In the genomic region with DNA sequence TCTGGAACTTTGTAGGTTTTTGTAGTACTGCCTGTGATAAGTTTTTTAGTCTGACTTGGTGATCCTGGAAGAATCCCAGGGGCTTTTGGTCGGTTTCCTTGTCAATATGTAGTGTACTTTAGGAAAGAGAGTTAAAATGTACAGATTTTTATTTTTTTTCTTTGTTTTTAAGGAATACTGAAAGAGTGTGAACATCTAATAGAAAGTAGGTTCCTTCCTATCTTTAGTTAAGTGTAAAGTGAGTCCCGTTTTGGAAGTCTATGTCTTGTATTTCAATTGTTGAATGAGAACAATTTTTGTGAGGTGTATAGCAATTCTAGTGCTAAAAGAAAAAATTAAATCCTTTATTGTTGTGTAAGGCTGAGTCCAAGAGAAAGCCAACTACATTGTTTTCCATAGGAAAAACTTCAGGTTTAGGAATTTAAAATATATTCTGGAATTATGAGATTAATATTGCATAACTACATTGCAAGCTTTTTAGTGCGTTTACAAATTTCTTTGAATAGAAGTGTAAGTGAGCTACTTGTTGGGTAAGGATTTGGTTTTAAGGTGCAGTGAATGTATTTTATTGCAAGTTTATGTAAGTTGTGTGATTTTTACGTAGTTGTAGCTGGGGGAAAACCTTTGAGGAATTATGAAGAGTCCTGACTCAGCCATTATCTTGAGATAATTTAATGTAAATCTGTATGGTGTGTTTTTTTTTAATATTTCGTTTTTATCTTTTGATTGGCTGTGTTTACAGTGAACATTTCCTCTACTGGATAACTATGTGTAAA, we compare ENCODE assay signal across 9 cellular contexts. TPM values are rescaled to one million over a fixed set of nuclear protein-coding genes. Genes with fewer than 3 reads are reported as not detected.
DNase-seq lines count a peak whose midpoint lies in the region; ATAC-seq, FAIRE-seq and TF ChIP-seq lines count a peak whose summit lies in the region.
"Had no signal": no experiment of that assay in that cellular context is flagged by ENCODE, and none has a peak within 500 bp of the region (broad histone marks: within the 10 kb centered on the region; RNA-seq: fewer than 3 reads in every experiment).

No MANE protein-coding gene starts in this region.

- H3K9ac ChIP-seq in OCI-LY1 (ENCODE audit: low read length) (peak overlapping the region; percentile 81), H1 (replicated peaks in 1 of 4; ENCODE audit: extremely low read depth in 1 of 4, low read depth in 3 of 4, low read length in 3 of 4) (peak overlapping the region; percentile 4 to 74 (median 50); a peak in 6 of 7 replicates)

- H2BK5ac ChIP-seq in H1 (ENCODE audit: low read depth, low read length) = no peak overlapping the region; the same call in 1 of the 2 replicates

- H2BK20ac ChIP-seq in H1 (ENCODE audit: low read length) = no peak overlapping the region

- TF ChIP-seq EP300 in H1 (IDR thresholded peaks at IDR 0.05; ENCODE audit: borderline replicate concordance in 1 of 2, low read depth in 2 of 2, low read length in 2 of 2) = no peak

- no peak overlapping the region for H2BK120ac ChIP-seq in H1 (replicated peaks; ENCODE audit: low read depth, low read length)

- no peaks in the 10 kb centered on the region for H3K36me3 ChIP-seq in CD4-positive, CD25-positive, alpha-beta regulatory T cell (ENCODE audit: control insufficient read depth, insufficient read depth, low read length)
- H3K36me3 ChIP-seq in OCI-LY1 (ENCODE audit: insufficient read depth, low read length) (no peaks in the 10 kb centered on the region; the same call in 1 of the 2 replicates), H1 (ENCODE audit: control insufficient read depth in 2 of 4, insufficient read depth in 4 of 4, low read length in 3 of 4) (no peaks in the 10 kb centered on the region)

- H3K9me3 Mint-ChIP-seq in CD4-positive, CD25-positive, alpha-beta regulatory T cell = peaks cover 0 to 1% (median 0%) of the 10 kb centered on the region in 7 donors
- no peaks in the 10 kb centered on the region for H3K9me3 Mint-ChIP-seq in neural crest cell

- H3K27ac Mint-ChIP-seq in CD4-positive, CD25-positive, alpha-beta regulatory T cell = peak overlapping the region; percentile 89 to 97 (median 91)
- H3K27ac Mint-ChIP-seq in neural crest cell (ENCODE audit: unreplicated experiment) = peak overlapping the region; percentile 52

- H3K23me2 ChIP-seq in H1 (ENCODE audit: low read depth, low read length) = peaks cover 5% of the 10 kb centered on the region; the same call in 1 of the 2 replicates

- peak overlapping the region; percentile 93 to 99 (median 96) for H3K4me3 Mint-ChIP-seq in CD4-positive, CD25-positive, alpha-beta regulatory T cell
- H3K4me3 Mint-ChIP-seq in neural crest cell = peak overlapping the region; percentile 92

- no peaks in the 10 kb centered on the region for H3K9me3 ChIP-seq in CD4-positive, CD25-positive, alpha-beta regulatory T cell (ENCODE audit: control insufficient read depth in 2 of 2, low read length in 2 of 2)
- 0 out of 2 replicates have a peak, but pooled peaks cover 4% of the 10 kb centered on the region for H3K9me3 ChIP-seq in OCI-LY1 (ENCODE audit: low read length)
- H3K9me3 ChIP-seq in H1 (ENCODE audit: insufficient read depth in 2 of 2, low read depth in 1 of 2, low read length in 1 of 2) = no peaks in the 10 kb centered on the region

- no peak overlapping the region for H4K91ac ChIP-seq in H1 (replicated peaks; ENCODE audit: insufficient read length, low read length)

- no peak for DNase-seq in CD4-positive, CD25-positive, alpha-beta regulatory T cell
- DNase-seq in H1 (ENCODE audit: low read depth in 1 of 2, low spot score in 2 of 2) = no peak
- no peak for DNase-seq in neural crest cell (ENCODE audit: low read depth, low spot score)
- DNase-seq in NCI-H2227 (lab: John Stamatoyannopoulos, UW; ENCODE audit: unreplicated experiment) = no peak
- DNase-seq in amniotic stem cell (lab: John Stamatoyannopoulos, UW) = no peak

- H3K79me1 ChIP-seq in H1 (ENCODE audit: low read depth, low read length) = no peaks in the 10 kb centered on the region

- H2BK12ac ChIP-seq in H1 (ENCODE audit: low read depth, low read length) = no peak overlapping the region

- no peaks in the 10 kb centered on the region for H3K36me3 Mint-ChIP-seq in CD4-positive, CD25-positive, alpha-beta regulatory T cell
- H3K36me3 Mint-ChIP-seq in neural crest cell (ENCODE audit: low read depth) = no peaks in the 10 kb centered on the region

- WGBS in H1 (ENCODE audit: extremely low coverage in 1 of 2, insufficient coverage in 1 of 2, insufficient read length in 1 of 2, insufficient replicate concordance in 2 of 2, low coverage in 1 of 2, low lambda C conversion rate in 2 of 2, missing lambda C conversion rate in 1 of 2), 2 experiments = 40 to 100% methylated on average over 1 to 5 of the region's 5 CpGs

- no peak overlapping the region for H3K56ac ChIP-seq in H1 (replicated peaks; ENCODE audit: insufficient read length, low read depth, low read length)

- no peaks in the 10 kb centered on the region for H3K27me3 Mint-ChIP-seq in CD4-positive, CD25-positive, alpha-beta regulatory T cell
- H3K27me3 Mint-ChIP-seq in neural crest cell (ENCODE audit: low read depth) = no peaks in the 10 kb centered on the region

- peaks cover 60% of the 10 kb centered on the region for H3K4me1 ChIP-seq in CD4-positive, CD25-positive, alpha-beta regulatory T cell (ENCODE audit: control insufficient read depth, insufficient read depth, low read length, poor library complexity, severe bottlenecking)
- H3K4me1 ChIP-seq in OCI-LY1 (ENCODE audit: insufficient read depth, low read length, severe bottlenecking) (peaks cover 58% of the 10 kb centered on the region), H1 (replicated peaks in 1 of 4; ENCODE audit: control insufficient read depth in 3 of 4, insufficient read depth in 4 of 4, low read length in 3 of 4) (peaks cover 8 to 18% (median 10%) of the 10 kb centered on the region in 4 experiments)

- no peak for FAIRE-seq in H1 (lab: Jason Lieb, UNC)
- FAIRE-seq: TTC549 had no signal

- H2AK5ac ChIP-seq in H1 (ENCODE audit: low read depth, low read length) = no peak overlapping the region

- no peak overlapping the region for H3K23ac ChIP-seq in H1 (ENCODE audit: insufficient read length)

- CTCF ChIA-PET in H1 (lab: Charles Lee; ENCODE audit: partially characterized antibody) = interaction anchor here (0.6 kb wide), 1 partner anchor 751 kb away, joined by 4 read pairs; no protein-coding TSS in a partner anchor

- H2BK15ac ChIP-seq in H1 (ENCODE audit: low read length) = no peak overlapping the region

- H4K20me1 ChIP-seq in OCI-LY1 (ENCODE audit: insufficient read depth, low read length) = peaks cover 16% of the 10 kb centered on the region
- H4K20me1 ChIP-seq in H1 (replicated peaks in 1 of 2; ENCODE audit: control insufficient read depth in 1 of 2, insufficient read depth in 2 of 2, low read length in 2 of 2) = peaks cover 10 to 18% of the 10 kb centered on the region in 2 experiments

- H3K27me3 ChIP-seq in CD4-positive, CD25-positive, alpha-beta regulatory T cell (ENCODE audit: control insufficient read depth, insufficient read depth, low read length) = no peaks in the 10 kb centered on the region
- no peaks in the 10 kb centered on the region for H3K27me3 ChIP-seq in OCI-LY1 (ENCODE audit: insufficient read depth, low read length)
- no peaks in the 10 kb centered on the region for H3K27me3 ChIP-seq in H1 (replicated peaks in 1 of 4; ENCODE audit: control insufficient read depth in 3 of 4, extremely low read depth in 1 of 4, insufficient read depth in 3 of 4, low read length in 3 of 4)

- H3K4ac ChIP-seq in H1 (replicated peaks; ENCODE audit: insufficient read length, low read depth, low read length) = no peak overlapping the region

- TF ChIP-seq POLR2A in H1 (IDR thresholded peaks at IDR 0.05; ENCODE audit: control extremely low read depth in 1 of 2, low read depth in 2 of 2, low read length in 2 of 2) = no peak

- 0 out of 2 replicates have a peak, but pooled peaks cover 2% of the 10 kb centered on the region for H3F3A ChIP-seq in OCI-LY1 (ENCODE audit: insufficient read depth, low read length)

- H3K14ac ChIP-seq in H1 (ENCODE audit: insufficient read length) = no peak overlapping the region

- peaks cover 22 to 31% (median 27%) of the 10 kb centered on the region in 4 donors for H3K4me1 Mint-ChIP-seq in CD4-positive, CD25-positive, alpha-beta regulatory T cell
- H3K4me1 Mint-ChIP-seq in neural crest cell = peaks cover 24% of the 10 kb centered on the region

- H3K9me2 ChIP-seq in OCI-LY1 (ENCODE audit: low read depth, low read length) = no peaks in the 10 kb centered on the region

- peak overlapping the region; percentile 94 for H3K27ac ChIP-seq in CD4-positive, CD25-positive, alpha-beta regulatory T cell (ENCODE audit: insufficient read depth, low read length, poor library complexity, severe bottlenecking)
- H3K27ac ChIP-seq in OCI-LY1 (ENCODE audit: low read depth, low read length, poor library complexity, severe bottlenecking) = peak overlapping the region; percentile 70
- H3K27ac ChIP-seq in H1 (ENCODE audit: low read depth, low read length) = no peak overlapping the region

- peak overlapping the region; percentile 93 for H3K4me2 ChIP-seq in OCI-LY1 (ENCODE audit: low read length)
- H3K4me2 ChIP-seq in H1 (ENCODE audit: insufficient read depth in 1 of 2, low read depth in 2 of 2, low read length in 2 of 2) = peak overlapping the region; percentile 67 to 82

- no peak overlapping the region for H4K5ac ChIP-seq in H1 (ENCODE audit: insufficient read length, low read depth, low read length)

- no peak for ATAC-seq in CD4-positive, CD25-positive, alpha-beta regulatory T cell (ENCODE audit: low read depth in 2 of 2)
- no peak for ATAC-seq in GM19467 (IDR thresholded peaks at IDR 0.05; ENCODE audit: unreplicated experiment)
- ATAC-seq in HG02759 (IDR thresholded peaks at IDR 0.05; ENCODE audit: unreplicated experiment) = no peak

- H4K8ac ChIP-seq in H1 (ENCODE audit: extremely low read depth, insufficient read depth, low read length) = no peak overlapping the region

- H3K4me3 ChIP-seq in CD4-positive, CD25-positive, alpha-beta regulatory T cell (ENCODE audit: low read depth, low read length) = peak overlapping the region; percentile 88
- H3K4me3 ChIP-seq in OCI-LY1 (ENCODE audit: low read depth, low read length, poor library complexity, severe bottlenecking) (peak overlapping the region; percentile 87), H1 (ENCODE audit: extremely low read depth in 1 of 4, insufficient read depth in 2 of 4, low read depth in 3 of 4, low read length in 4 of 4) (peak overlapping the region; percentile 66 to 92 (median 80))

- TF ChIP-seq RAD21 in H1 (IDR thresholded peaks at IDR 0.05 in 1 of 2, conservative IDR thresholded peaks at IDR 0.05 in 1 of 2; ENCODE audit: low read depth in 2 of 2, low read length in 2 of 2) = no peak

- H3K79me2 ChIP-seq in OCI-LY1 (ENCODE audit: insufficient read depth, low read length) = peaks cover 58% of the 10 kb centered on the region
- peaks cover 41 to 60% of the 10 kb centered on the region in 2 experiments for H3K79me2 ChIP-seq in H1 (ENCODE audit: control insufficient read depth in 1 of 2, insufficient read depth in 2 of 2, low read length in 2 of 2)

- POLR2A ChIA-PET in H1 (lab: Charles Lee; ENCODE audit: partially characterized antibody) = interaction anchor here (0.7 to 3.3 kb wide), 8 partner anchors 9 to 300 kb away, joined by 3 to 14 read pairs (median 4); no protein-coding TSS in a partner anchor

- H2AFZ ChIP-seq in OCI-LY1 (ENCODE audit: low read length) (no peak overlapping the region), H1 (ENCODE audit: low read length) (no peak overlapping the region)

- TF ChIP-seq CTCF in OCI-LY1 (IDR thresholded peaks at IDR 0.05; ENCODE audit: low read length) (no peak), H1 (IDR thresholded peaks at IDR 0.05; ENCODE audit: control extremely low read depth in 1 of 3, insufficient read depth in 1 of 3, low read depth in 1 of 3, low read length in 3 of 3) (no peak), neural crest cell (conservative IDR thresholded peaks at IDR 0.05) (no peak)

- H3K18ac ChIP-seq in H1 (ENCODE audit: extremely low read depth, low read length) = no peak overlapping the region

RNA-seq across cellular contexts. Expression of a gene that starts 1.7 kb away (rescaled TPM):
- 163 TPM for total RNA-seq in CD4-positive, CD25-positive, alpha-beta regulatory T cell
- 100 to 1,000 TPM; 253 to 286 (median 269) TPM for polyA plus RNA-seq in CD4-positive, CD25-positive, alpha-beta regulatory T cell
- 128 and 130 TPM in 2 replicates for total RNA-seq in H1 (2021; fragmentation: NEBNext Ultra II Directional; extraction: Animal tissue kit (Norgen Biotek cat#: 25700))
- 44.4 and 79.7 TPM in 2 replicates for polyA plus RNA-seq in H1 (2011; rRNA removed)
- polyA plus RNA-seq in H1 (2011; cell fraction: cytosol; rRNA removed) = 115 TPM
- 58.2 TPM for polyA plus RNA-seq in H1 (2011; cell fraction: nucleus; rRNA removed)
- polyA plus RNA-seq in H1 (2012, experiment 1 of 2) = 84.4 to 121 TPM (median 101 TPM) in 4 replicates
- 35.1 TPM for polyA plus RNA-seq in H1 (2012, experiment 2 of 2)
- polyA plus RNA-seq in H1 (2013, experiment 1 of 2) = 86.3 TPM
- polyA plus RNA-seq in H1 (2013, experiment 2 of 2) = 89.4 TPM
- 63.8 and 88.5 TPM in 2 replicates for polyA minus RNA-seq in H1 (2011; rRNA and poly(A)+ RNA removed)
- polyA minus RNA-seq in H1 (2011; cell fraction: cytosol; rRNA and poly(A)+ RNA removed) = 77.8 TPM
- polyA minus RNA-seq in H1 (2011; cell fraction: nucleus; rRNA and poly(A)+ RNA removed) = 59.6 TPM
- 125 and 126 TPM in 2 replicates for total RNA-seq in neural crest cell

RNA-seq across cellular contexts. Expression of a gene that starts 29.7 kb away (rescaled TPM):
- total RNA-seq in CD4-positive, CD25-positive, alpha-beta regulatory T cell = not detected
- polyA plus RNA-seq in CD4-positive, CD25-positive, alpha-beta regulatory T cell = not detected
- 0.09 TPM in 1 of 2 replicates, not detected in the other for total RNA-seq in H1 (2021; fragmentation: NEBNext Ultra II Directional; extraction: Animal tissue kit (Norgen Biotek cat#: 25700))
- 0.11 TPM in 1 of 2 replicates, not detected in the other for polyA plus RNA-seq in H1 (2011; rRNA removed)
- 0.08 TPM for polyA plus RNA-seq in H1 (2011; cell fraction: cytosol; rRNA removed)
- not detected for polyA plus RNA-seq in H1 (2011; cell fraction: nucleus; rRNA removed)
- 0.20 TPM in 1 of 4 replicates, not detected in the others for polyA plus RNA-seq in H1 (2012, experiment 1 of 2)
- polyA plus RNA-seq in H1 (2012, experiment 2 of 2) = not detected
- 0.12 TPM for polyA plus RNA-seq in H1 (2013, experiment 1 of 2)
- polyA plus RNA-seq in H1 (2013, experiment 2 of 2) = 0.11 TPM
- 0.17 TPM in 1 of 2 replicates, not detected in the other for polyA minus RNA-seq in H1 (2011; rRNA and poly(A)+ RNA removed)
- polyA minus RNA-seq in H1 (2011; cell fraction: cytosol; rRNA and poly(A)+ RNA removed) = not detected
- polyA minus RNA-seq in H1 (2011; cell fraction: nucleus; rRNA and poly(A)+ RNA removed) = 0.20 TPM
- not detected in 2 replicates for total RNA-seq in neural crest cell
